Comparison of ENCODE assay signal across 11 cellular contexts in genomic region chr2:190637331-190637734, GRCh38. TPM values are rescaled to one million over a fixed set of nuclear protein-coding genes. Genes with fewer than 3 reads are reported as not detected.
DNase-seq lines count a peak whose midpoint lies in the region; ATAC-seq, FAIRE-seq and TF ChIP-seq lines count a peak whose summit lies in the region.
"Had no signal": no experiment of that assay in that cellular context is flagged by ENCODE, and none has a peak within 500 bp of the region (broad histone marks: within the 10 kb centered on the region; RNA-seq: fewer than 3 reads in every experiment).

No MANE protein-coding gene starts in this region.

- H3K4me3 ChIP-seq in OCI-LY3 (ENCODE audit: low read length): no peak overlapping the region
- H3K4me3 ChIP-seq in pancreas: no peak overlapping the region

- H3K9me3 Mint-ChIP-seq in CD14-positive monocyte: no peaks in the 10 kb centered on the region

- H3K36me3 Mint-ChIP-seq in CD14-positive monocyte: no peaks in the 10 kb centered on the region

- no peaks in the 10 kb centered on the region for H4K20me1 ChIP-seq in OCI-LY3 (ENCODE audit: insufficient read depth, low read length)

- no peaks in the 10 kb centered on the region for H3K9me3 ChIP-seq in OCI-LY3 (ENCODE audit: insufficient read depth, low read length)
- no peaks in the 10 kb centered on the region for H3K9me3 ChIP-seq in pancreas

- TF ChIP-seq CTCF in CD14-positive monocyte (IDR thresholded peaks at IDR 0.05): no peak
- TF ChIP-seq CTCF in OCI-LY3 (IDR thresholded peaks at IDR 0.05; ENCODE audit: low read depth, low read length): no peak
- no peak for TF ChIP-seq CTCF in pancreas (IDR thresholded peaks at IDR 0.05)

- 77 to 78% methylated on average over 1 of the region's 1 CpG for WGBS in pancreas, 2 donors

- ATAC-seq in pancreas: peak in 3 of 4 donors; percentile 39 to 77 (median 68)

- peaks cover 19% of the 10 kb centered on the region for H3K4me1 Mint-ChIP-seq in CD14-positive monocyte

- DNase-seq in CD14-positive monocyte (ENCODE audit: low spot score) (no peak), fibroblast of peridontal ligament (ENCODE audit: extremely low read depth) (peak; percentile 70), pancreas (no peak), NCI-H1417 treated with DMSO at 0.1 percent for 48 hours (lab: John Stamatoyannopoulos, UW) (no peak), SW 1271 (lab: John Stamatoyannopoulos, UW) (no peak), DMS 273 (lab: John Stamatoyannopoulos, UW; ENCODE audit: unreplicated experiment) (no peak), islet precursor cell (no peak)
- DNase-seq: activated CD8-positive, alpha-beta memory T cell treated with anti-CD3 and anti-CD28 coated beads, Interleukin-2, amount 50 U/mL, for 48 hours; NCI-H2029 treated with DMSO at 0.1 percent for 48 hours had no signal

- no peaks in the 10 kb centered on the region for H3K27me3 ChIP-seq in OCI-LY3 (ENCODE audit: low read depth, low read length)
- no peaks in the 10 kb centered on the region for H3K27me3 ChIP-seq in pancreas

- peak overlapping the region in 4 of 7 donors; percentile 32 to 70 (median 49) for H3K27ac Mint-ChIP-seq in CD14-positive monocyte

- no peaks in the 10 kb centered on the region for H3K36me3 ChIP-seq in OCI-LY3 (replicated peaks; ENCODE audit: low read depth, low read length)
- no peaks in the 10 kb centered on the region for H3K36me3 ChIP-seq in pancreas

- H3K4me1 ChIP-seq in OCI-LY3 (ENCODE audit: low read length): peaks cover 20% of the 10 kb centered on the region
- H3K4me1 ChIP-seq in pancreas: no peaks in the 10 kb centered on the region

- no peak for FAIRE-seq in pancreas (lab: Jason Lieb, UNC)
- FAIRE-seq: G401.6 had no signal

- peak overlapping the region; percentile 31 for H3K4me2 ChIP-seq in OCI-LY3 (ENCODE audit: low read length)

- no peaks in the 10 kb centered on the region for H3K79me2 ChIP-seq in OCI-LY3 (ENCODE audit: low read length)

- peaks cover 2 to 5% (median 3%) of the 10 kb centered on the region in 3 donors for H3K27me3 Mint-ChIP-seq in CD14-positive monocyte (ENCODE audit: low read depth in 3 of 3)

- H3K27ac ChIP-seq in OCI-LY3 (ENCODE audit: low read length) (no peak overlapping the region), pancreas (no peak overlapping the region)

- H3K9ac ChIP-seq in OCI-LY3 (ENCODE audit: low read length): peak overlapping the region; percentile 11

- intact Hi-C loops in CD14-positive monocyte (cut with micrococcal nuclease): no loop called here
- intact Hi-C loops in pancreas (cut with DNase I): no loop called here

- H2AFZ ChIP-seq in OCI-LY3 (ENCODE audit: low read depth, low read length): peak overlapping the region; percentile 93

- H3K4me3 Mint-ChIP-seq in CD14-positive monocyte: no peak overlapping the region

RNA-seq across cellular contexts. Expression of gene NAB1, which starts 11.6 kb away (rescaled TPM):
- polyA plus RNA-seq in CD14-positive monocyte: 1 to 10 TPM; 2.9 to 3.1 TPM
- 10 to 100 TPM in 3 of 6 donors, 1 to 10 TPM in 3; 8.4 to 23.4 (median 10.5) TPM for total RNA-seq in pancreas
- 10 to 100 TPM in 1 of 2 donors, 1 to 10 TPM in 1; 7.2 to 13.4 TPM for polyA plus RNA-seq in pancreas
